ENCODE assay signal across 16 cellular contexts in the genomic region with DNA sequence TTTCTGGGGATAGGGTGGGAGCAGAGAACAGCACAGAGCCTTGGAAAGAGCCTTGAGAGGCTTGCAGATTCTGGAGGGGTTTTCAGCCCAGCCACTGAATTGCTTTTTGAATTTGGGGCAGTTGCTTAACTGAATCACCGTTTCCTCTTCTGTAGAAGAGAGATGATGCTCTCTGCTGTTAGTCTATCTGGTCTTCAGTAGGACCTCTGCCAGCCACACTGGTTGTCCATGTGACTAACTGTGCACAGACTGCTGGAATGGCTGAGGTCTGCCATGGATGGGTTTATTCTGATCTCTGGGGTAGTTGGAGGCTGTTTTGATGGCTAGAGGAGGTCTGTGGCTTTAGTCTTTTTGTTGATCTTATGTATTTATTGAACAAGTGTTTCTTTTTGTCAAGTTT.
"Had no signal": no experiment of that assay in that cellular context is flagged by ENCODE, and none has a peak within 500 bp of the region (broad histone marks: within the 10 kb centered on the region; RNA-seq: fewer than 3 reads in every experiment).

No MANE protein-coding gene starts in this region.

- ATAC-seq: gastroesophageal sphincter; left lung; naive thymus-derived CD4-positive, alpha-beta T cell; stimulated activated memory B cell treated with anti-CD40 and anti-IgM and Interleukin-4, amounts not matched to agents 10 μg/mL and 1 μg/mL and 100 μg/mL, for 72 hours; T-helper 17 cell had no signal

- H3K4me3 Mint-ChIP-seq: activated B cell treated with CpG ODN at 0.5 μM for 24 hours; activated naive CD8-positive, alpha-beta T cell treated with anti-CD3 and anti-CD28 coated beads, Interleukin-2, amount 10 ng/mL, durations not matched to agents 7 days and 5 days; activated T-cell treated with anti-CD3 and anti-CD28 coated beads, Interleukin-2, amount 50 U/mL, for 72 hours; naive thymus-derived CD4-positive, alpha-beta T cell; stimulated activated memory B cell treated with anti-CD40 and anti-IgM and Interleukin-4, amounts not matched to agents 10 μg/mL and 1 μg/mL and 100 μg/mL, for 72 hours; T-helper 17 cell had no signal

- H3K27me3 Mint-ChIP-seq: stimulated activated memory B cell treated with anti-CD40 and anti-IgM and Interleukin-4, amounts not matched to agents 10 μg/mL and 1 μg/mL and 100 μg/mL, for 72 hours had no signal

- H3K27ac Mint-ChIP-seq: activated B cell treated with CpG ODN at 0.5 μM for 24 hours; activated naive CD8-positive, alpha-beta T cell treated with anti-CD3 and anti-CD28 coated beads, Interleukin-2, amount 10 ng/mL, durations not matched to agents 7 days and 5 days; activated T-cell treated with anti-CD3 and anti-CD28 coated beads, Interleukin-2, amount 50 U/mL, for 72 hours; stimulated activated memory B cell treated with anti-CD40 and anti-IgM and Interleukin-4, amounts not matched to agents 10 μg/mL and 1 μg/mL and 100 μg/mL, for 72 hours; T-helper 17 cell had no signal

- H3K9me3 Mint-ChIP-seq: activated B cell treated with CpG ODN at 0.5 μM for 24 hours; activated naive CD8-positive, alpha-beta T cell treated with anti-CD3 and anti-CD28 coated beads, Interleukin-2, amount 10 ng/mL, durations not matched to agents 7 days and 5 days; activated T-cell treated with anti-CD3 and anti-CD28 coated beads, Interleukin-2, amount 50 U/mL, for 72 hours; naive thymus-derived CD4-positive, alpha-beta T cell; stimulated activated memory B cell treated with anti-CD40 and anti-IgM and Interleukin-4, amounts not matched to agents 10 μg/mL and 1 μg/mL and 100 μg/mL, for 72 hours had no signal

- H3K36me3 Mint-ChIP-seq: activated naive CD8-positive, alpha-beta T cell treated with anti-CD3 and anti-CD28 coated beads, Interleukin-2, amount 10 ng/mL, durations not matched to agents 7 days and 5 days; stimulated activated memory B cell treated with anti-CD40 and anti-IgM and Interleukin-4, amounts not matched to agents 10 μg/mL and 1 μg/mL and 100 μg/mL, for 72 hours had no signal

- H3K4me1 Mint-ChIP-seq: activated B cell treated with CpG ODN at 0.5 μM for 24 hours; activated naive CD8-positive, alpha-beta T cell treated with anti-CD3 and anti-CD28 coated beads, Interleukin-2, amount 10 ng/mL, durations not matched to agents 7 days and 5 days; stimulated activated memory B cell treated with anti-CD40 and anti-IgM and Interleukin-4, amounts not matched to agents 10 μg/mL and 1 μg/mL and 100 μg/mL, for 72 hours had no signal

- DNase-seq: activated B cell treated with CpG ODN at 0.5 μM for 24 hours; activated CD4-positive, alpha-beta T cell treated with anti-CD3 and anti-CD28 coated beads for 48 hours; activated CD8-positive, alpha-beta memory T cell treated with anti-CD3 and anti-CD28 coated beads, Interleukin-2, amount 50 U/mL, for 48 hours; activated naive CD8-positive, alpha-beta T cell treated with anti-CD3 and anti-CD28 coated beads, Interleukin-2, amount 10 ng/mL, durations not matched to agents 7 days and 5 days; activated T-cell treated with anti-CD3 and anti-CD28 coated beads, Interleukin-2, amount 50 U/mL, for 72 hours; brain microvascular endothelial cell; cerebellar nuclear complex; effector CD8-positive, alpha-beta T cell; left lung; naive thymus-derived CD4-positive, alpha-beta T cell; retina; stimulated activated CD4-positive, alpha-beta T cell treated with anti-CD3 and anti-CD28 coated beads, Interleukin-12 subunit alpha, Interleukin-12 subunit beta, amount 100 ng/mL, for 4 hours; T-helper 17 cell; thyroid gland had no signal
